Comparison of ENCODE assay signal across 10 cellular contexts in genomic region chr4:101835121-101835904, GRCh38. TPM values are rescaled to one million over a fixed set of nuclear protein-coding genes. Genes with fewer than 3 reads are reported as not detected.
A peak's percentile ranks its signal among the peaks of the same experiment; 100 is the strongest.
DNase-seq lines count a peak whose midpoint lies in the region; ATAC-seq and TF ChIP-seq lines count a peak whose summit lies in the region.
"Had no signal": no experiment of that assay in that cellular context is flagged by ENCODE, and none has a peak within 500 bp of the region (broad histone marks: within the 10 kb centered on the region; RNA-seq: fewer than 3 reads in every experiment).

No MANE protein-coding gene starts in this region.

- H3K4me1 ChIP-seq in sigmoid colon (peaks cover 0 to 4% (median 0%) of the 10 kb centered on the region in 4 donors), esophagus muscularis mucosa (no peaks in the 10 kb centered on the region)

- ATAC-seq in GM18511 (IDR thresholded peaks at IDR 0.05; ENCODE audit: unreplicated experiment), result no peak
- ATAC-seq in activated CD8-positive, alpha-beta memory T cell treated with anti-CD3 and anti-CD28 coated beads, Interleukin-2, amount 10 ng/mL, durations not matched to agents 7 days and 5 days, result no peak
- ATAC-seq in HG02973 (IDR thresholded peaks at IDR 0.05; ENCODE audit: unreplicated experiment), result no peak

- H3K9me3 Mint-ChIP-seq in activated CD8-positive, alpha-beta memory T cell treated with anti-CD3 and anti-CD28 coated beads, Interleukin-2, amount 10 ng/mL, durations not matched to agents 7 days and 5 days (ENCODE audit: low read depth), result no peaks in the 10 kb centered on the region
- H3K9me3 Mint-ChIP-seq: nephron had no signal

- TF ChIP-seq POLR2A in sigmoid colon (IDR thresholded peaks at IDR 0.05) (no peak), esophagus muscularis mucosa (IDR thresholded peaks at IDR 0.05; ENCODE audit: low read depth) (no peak)

- no peaks in the 10 kb centered on the region for H3K36me3 Mint-ChIP-seq in activated CD8-positive, alpha-beta memory T cell treated with anti-CD3 and anti-CD28 coated beads, Interleukin-2, amount 10 ng/mL, durations not matched to agents 7 days and 5 days

- H3K4me3 ChIP-seq in sigmoid colon (no peak overlapping the region), esophagus muscularis mucosa (no peak overlapping the region)
- H3K4me3 ChIP-seq: thoracic aorta had no signal

- H3K27ac ChIP-seq in sigmoid colon, result no peak overlapping the region
- no peak overlapping the region for H3K27ac ChIP-seq in esophagus muscularis mucosa (replicated peaks in 1 of 4)
- H3K27ac ChIP-seq: thoracic aorta had no signal

- TF ChIP-seq EP300 in sigmoid colon (IDR thresholded peaks at IDR 0.05) (no peak), esophagus muscularis mucosa (IDR thresholded peaks at IDR 0.05) (no peak)

- H3K27me3 Mint-ChIP-seq in activated CD8-positive, alpha-beta memory T cell treated with anti-CD3 and anti-CD28 coated beads, Interleukin-2, amount 10 ng/mL, durations not matched to agents 7 days and 5 days, result peaks cover 16% of the 10 kb centered on the region

- H3K27me3 ChIP-seq in sigmoid colon, result no peaks in the 10 kb centered on the region
- no peaks in the 10 kb centered on the region for H3K27me3 ChIP-seq in esophagus muscularis mucosa

- DNase-seq in GM04504 (ENCODE audit: low read depth) (peak; percentile 21), NCI-H2196 (lab: John Stamatoyannopoulos, UW; ENCODE audit: unreplicated experiment) (peak; percentile 19), epidermal melanocyte (ENCODE audit: insufficient read length, low spot score) (peak; percentile 25), sigmoid colon (peak; percentile 72), esophagus muscularis mucosa (ENCODE audit: extremely low spot score) (no peak)
- no peak for DNase-seq in activated CD8-positive, alpha-beta memory T cell treated with anti-CD3 and anti-CD28 coated beads, Interleukin-2, amount 10 ng/mL, durations not matched to agents 7 days and 5 days

- CTCF ChIA-PET in activated CD8-positive, alpha-beta memory T cell treated with anti-CD3 and anti-CD28 coated beads, Interleukin-2, amount 10 ng/mL, durations not matched to agents 7 days and 5 days (lab: Charles Lee), result no interaction called here

- H3K9me3 ChIP-seq in sigmoid colon (no peaks in the 10 kb centered on the region), esophagus muscularis mucosa (no peaks in the 10 kb centered on the region)
- H3K9me3 ChIP-seq: thoracic aorta had no signal

- no peak overlapping the region for H3K27ac Mint-ChIP-seq in activated CD8-positive, alpha-beta memory T cell treated with anti-CD3 and anti-CD28 coated beads, Interleukin-2, amount 10 ng/mL, durations not matched to agents 7 days and 5 days

- no peaks in the 10 kb centered on the region for H3K4me1 Mint-ChIP-seq in activated CD8-positive, alpha-beta memory T cell treated with anti-CD3 and anti-CD28 coated beads, Interleukin-2, amount 10 ng/mL, durations not matched to agents 7 days and 5 days

- WGBS in sigmoid colon, 2 donors, result 7 to 45% methylated on average over 2 of the region's 2 CpGs
- WGBS in esophagus muscularis mucosa, result 39% methylated on average over 2 of the region's 2 CpGs

- intact Hi-C loops in sigmoid colon (cut with DNase I) (no loop called here), esophagus muscularis mucosa (cut with DNase I) (no loop called here)

- TF ChIP-seq CTCF in sigmoid colon (IDR thresholded peaks at IDR 0.05), result no peak
- no peak for TF ChIP-seq CTCF in esophagus muscularis mucosa (IDR thresholded peaks at IDR 0.05)

- H3K4me3 Mint-ChIP-seq in activated CD8-positive, alpha-beta memory T cell treated with anti-CD3 and anti-CD28 coated beads, Interleukin-2, amount 10 ng/mL, durations not matched to agents 7 days and 5 days, result no peak overlapping the region
- H3K4me3 Mint-ChIP-seq: nephron had no signal

- H3K36me3 ChIP-seq in sigmoid colon (no peaks in the 10 kb centered on the region), esophagus muscularis mucosa (no peaks in the 10 kb centered on the region)
- H3K36me3 ChIP-seq: thoracic aorta had no signal

RNA-seq across cellular contexts. Expression of gene BANK1, which starts 44.8 kb away (rescaled TPM):
- 1 to 10 TPM in 3 of 4 donors, under 1 TPM in 1; 0.81 to 1.4 (median 1.2) TPM for total RNA-seq in sigmoid colon
- polyA plus RNA-seq in sigmoid colon, result 10 to 100 TPM in 1 of 3 donors, 1 to 10 TPM in 1, under 1 TPM in 1; 0.69 to 25.2 (median 1.2) TPM
- total RNA-seq in esophagus muscularis mucosa, result 1 to 10 TPM in 2 of 4 donors, under 1 TPM in 2; 0.45 to 2.7 (median 0.96) TPM
- under 1 TPM in 1 of 2 experiments, not detected in 1; 0.23 TPM for total RNA-seq in activated CD8-positive, alpha-beta memory T cell treated with anti-CD3 and anti-CD28 coated beads, Interleukin-2, amount 10 ng/mL, durations not matched to agents 7 days and 5 days

Comparison
In these comparisons a context has a peak if more than half of its experiments do, and no peak if none do; other contexts are left out.
1. DNase-seq: peak in GM04504 (single experiment), NCI-H2196 (single experiment), epidermal melanocyte (single experiment) and sigmoid colon (single experiment); none in esophagus muscularis mucosa (single experiment) and activated CD8-positive, alpha-beta memory T cell treated with anti-CD3 and anti-CD28 coated beads, Interleukin-2, amount 10 ng/mL, durations not matched to agents 7 days and 5 days (single experiment).